In genomic region chr6:156853733-156854132, GRCh38 we compare ENCODE assay signal across 15 cellular contexts.
"Had no signal": no experiment of that assay in that cellular context is flagged by ENCODE, and none has a peak within 500 bp of the region (broad histone marks: within the 10 kb centered on the region; RNA-seq: fewer than 3 reads in every experiment).

No MANE protein-coding gene starts in this region.

- H3K27ac Mint-ChIP-seq: activated CD4-positive, alpha-beta memory T cell treated with anti-CD3 and anti-CD28 coated beads, Interleukin-2, amount 10 ng/mL, durations not matched to agents 7 days and 5 days had no signal

- H3K27ac ChIP-seq: body of pancreas, coronary artery, gastroesophageal sphincter, pancreas, tibial nerve had no signal

- H3K27me3 ChIP-seq: body of pancreas, gastroesophageal sphincter, pancreas, tibial nerve had no signal

- ATAC-seq: body of pancreas; gastroesophageal sphincter; pancreas; stimulated activated memory B cell treated with anti-CD40 and anti-IgM and Interleukin-4, amounts not matched to agents 10 μg/mL and 1 μg/mL and 100 μg/mL, for 72 hours had no signal

- H3K27me3 Mint-ChIP-seq: activated CD4-positive, alpha-beta memory T cell treated with anti-CD3 and anti-CD28 coated beads, Interleukin-2, amount 10 ng/mL, durations not matched to agents 7 days and 5 days; stimulated activated memory B cell treated with anti-CD40 and anti-IgM and Interleukin-4, amounts not matched to agents 10 μg/mL and 1 μg/mL and 100 μg/mL, for 72 hours had no signal

- H3K36me3 ChIP-seq: gastroesophageal sphincter, pancreas, tibial nerve had no signal

- DNase-seq: activated CD4-positive, alpha-beta memory T cell treated with anti-CD3 and anti-CD28 coated beads, Interleukin-2, amount 10 ng/mL, durations not matched to agents 7 days and 5 days; activated CD4-positive, alpha-beta T cell treated with anti-CD3 and anti-CD28 coated beads for 1 hour; activated naive CD4-positive, alpha-beta T cell treated with Interleukin-2 at 50 U/mL for 16 hours; body of pancreas; central memory CD4-positive, alpha-beta T cell; effector CD8-positive, alpha-beta T cell; kidney; midbrain; pancreas; small intestine; SW 1271 had no signal

- FAIRE-seq: kidney, pancreas, small intestine had no signal

- H3K9me3 ChIP-seq: body of pancreas, gastroesophageal sphincter, pancreas, tibial nerve had no signal

- H3K4me3 ChIP-seq: body of pancreas, coronary artery, gastroesophageal sphincter, pancreas, tibial nerve had no signal

- H3K4me3 Mint-ChIP-seq: activated CD4-positive, alpha-beta memory T cell treated with anti-CD3 and anti-CD28 coated beads, Interleukin-2, amount 10 ng/mL, durations not matched to agents 7 days and 5 days; stimulated activated memory B cell treated with anti-CD40 and anti-IgM and Interleukin-4, amounts not matched to agents 10 μg/mL and 1 μg/mL and 100 μg/mL, for 72 hours had no signal
